ENCODE assay signal across 15 cellular contexts in genomic region chr9:37342895-37343294, GRCh38.
"Had no signal": no experiment of that assay in that cellular context is flagged by ENCODE, and none has a peak within 500 bp of the region (broad histone marks: within the 10 kb centered on the region; RNA-seq: fewer than 3 reads in every experiment).

No MANE protein-coding gene starts in this region.

- H3K4me3 Mint-ChIP-seq: activated CD4-positive, alpha-beta memory T cell treated with anti-CD3 and anti-CD28 coated beads, Interleukin-2, amount 10 ng/mL, durations not matched to agents 7 days and 5 days; activated T-cell treated with anti-CD3 and anti-CD28 coated beads, Interleukin-2, amount 50 U/mL, for 24 hours; nephron; type B pancreatic cell had no signal

- H3K4me1 ChIP-seq: left ventricle myocardium inferior, suprapubic skin had no signal

- H3K9me3 ChIP-seq: left ventricle myocardium inferior, suprapubic skin had no signal

- ATAC-seq: activated naive CD4-positive, alpha-beta T cell treated with anti-CD3 and anti-CD28 coated beads, Interleukin-2, amount 50 U/mL, for 72 hours had no signal

- H3K36me3 ChIP-seq: cardiac muscle cell, left ventricle myocardium inferior, suprapubic skin had no signal

- H3K27me3 Mint-ChIP-seq: activated CD4-positive, alpha-beta memory T cell treated with anti-CD3 and anti-CD28 coated beads, Interleukin-2, amount 10 ng/mL, durations not matched to agents 7 days and 5 days; activated T-cell treated with anti-CD3 and anti-CD28 coated beads, Interleukin-2, amount 50 U/mL, for 24 hours; type B pancreatic cell had no signal

- H3K4me3 ChIP-seq: cardiac muscle cell, left ventricle myocardium inferior, suprapubic skin had no signal

- H3K27me3 ChIP-seq: cardiac muscle cell, suprapubic skin had no signal

- H3K27ac Mint-ChIP-seq: activated CD4-positive, alpha-beta memory T cell treated with anti-CD3 and anti-CD28 coated beads, Interleukin-2, amount 10 ng/mL, durations not matched to agents 7 days and 5 days; activated naive CD4-positive, alpha-beta T cell treated with anti-CD3 and anti-CD28 coated beads, Interleukin-2, amount 50 U/mL, for 72 hours; activated T-cell treated with anti-CD3 and anti-CD28 coated beads, Interleukin-2, amount 50 U/mL, for 24 hours; nephron; type B pancreatic cell had no signal

- H3K27ac ChIP-seq: cardiac muscle cell, epithelial cell of prostate, left ventricle myocardium inferior, suprapubic skin had no signal

- H3K9me3 Mint-ChIP-seq: activated CD4-positive, alpha-beta memory T cell treated with anti-CD3 and anti-CD28 coated beads, Interleukin-2, amount 10 ng/mL, durations not matched to agents 7 days and 5 days; activated naive CD4-positive, alpha-beta T cell treated with anti-CD3 and anti-CD28 coated beads, Interleukin-2, amount 50 U/mL, for 72 hours; activated T-cell treated with anti-CD3 and anti-CD28 coated beads, Interleukin-2, amount 50 U/mL, for 24 hours; nephron; type B pancreatic cell had no signal

- DNase-seq: activated CD4-positive, alpha-beta memory T cell treated with anti-CD3 and anti-CD28 coated beads, Interleukin-2, amount 10 ng/mL, durations not matched to agents 7 days and 5 days; activated CD4-positive, alpha-beta T cell treated with anti-CD3 and anti-CD28 coated beads for 4 hours; activated effector memory CD4-positive, alpha-beta T cell treated with Interleukin-2 at 50 U/mL for 16 hours; activated T-cell treated with anti-CD3 and anti-CD28 coated beads, Interleukin-2, amount 50 U/mL, for 24 hours; foreskin melanocyte; left ventricle myocardium inferior; occipital lobe; stimulated activated CD4-positive, alpha-beta T cell treated with anti-CD3 and anti-CD28 coated beads, Interleukin-2, amount 100 ng/mL, for 48 hours; stimulated activated naive CD4-positive, alpha-beta T cell treated with Interleukin-2 at 50 U/mL for 16 hours had no signal

- H3K36me3 Mint-ChIP-seq: activated naive CD4-positive, alpha-beta T cell treated with anti-CD3 and anti-CD28 coated beads, Interleukin-2, amount 50 U/mL, for 72 hours; type B pancreatic cell had no signal

- H3K4me1 Mint-ChIP-seq: activated CD4-positive, alpha-beta memory T cell treated with anti-CD3 and anti-CD28 coated beads, Interleukin-2, amount 10 ng/mL, durations not matched to agents 7 days and 5 days; nephron had no signal
